In the genomic region with DNA sequence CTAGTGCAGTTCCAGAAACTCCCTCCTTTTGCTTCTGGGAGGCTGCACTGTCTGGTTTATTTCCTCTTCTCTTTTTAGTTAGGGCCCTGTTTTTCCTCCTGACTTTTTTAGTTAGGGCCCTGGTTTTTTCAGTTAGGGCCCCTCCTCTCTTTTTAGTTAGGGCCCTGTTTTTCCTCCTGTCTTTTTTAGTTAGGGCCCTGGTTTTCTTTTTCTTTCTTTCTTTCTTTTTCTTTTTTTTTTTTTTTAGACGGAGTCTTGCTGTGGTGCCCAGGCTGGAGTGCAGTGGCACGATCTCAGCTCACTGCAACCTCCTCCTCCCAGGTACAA, we compare ENCODE assay signal across 3 cellular contexts.
A peak's percentile ranks its signal among the peaks of the same experiment; 100 is the strongest.
TF ChIP-seq lines count a peak whose summit lies in the region.

No MANE protein-coding gene starts in this region.

TF ChIP-seq in SK-N-SH, 30 proteins besides CTCF, POLR2A, EP300 and RAD21:
- no peak for TF ChIP-seq CHD2 (IDR thresholded peaks at IDR 0.05; ENCODE audit: low read length, partially characterized antibody)
- TF ChIP-seq, protein P1, sequence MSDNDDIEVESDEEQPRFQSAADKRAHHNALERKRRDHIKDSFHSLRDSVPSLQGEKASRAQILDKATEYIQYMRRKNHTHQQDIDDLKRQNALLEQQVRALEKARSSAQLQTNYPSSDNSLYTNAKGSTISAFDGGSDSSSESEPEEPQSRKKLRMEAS (IDR thresholded peaks at IDR 0.05; ENCODE audit: low read depth) = no peak
- TF ChIP-seq TEAD4 (IDR thresholded peaks at IDR 0.05; ENCODE audit: borderline replicate concordance, insufficient read depth) = no peak
- TF ChIP-seq FOXJ3 (CRISPR knock-in tag; IDR thresholded peaks at IDR 0.05) = no peak
- TF ChIP-seq NFIC (IDR thresholded peaks at IDR 0.05; ENCODE audit: borderline replicate concordance) = no peak
- TF ChIP-seq FOXM1 (IDR thresholded peaks at IDR 0.05; ENCODE audit: low read depth) = no peak
- TF ChIP-seq SIN3A (IDR thresholded peaks at IDR 0.05; ENCODE audit: borderline replicate concordance, low read depth, low read length) = no peak
- TF ChIP-seq RCOR1 (IDR thresholded peaks at IDR 0.05; ENCODE audit: low read length) = no peak

TF ChIP-seq in SK-N-SH treated with all-trans-retinoic acid at 6 μM for 48 hours, 23 proteins besides CTCF, POLR2A, EP300 and RAD21:
- no peak for TF ChIP-seq TCF4 (CRISPR knock-in tag; IDR thresholded peaks at IDR 0.05; ENCODE audit: borderline replicate concordance)
- TF ChIP-seq, protein P2, sequence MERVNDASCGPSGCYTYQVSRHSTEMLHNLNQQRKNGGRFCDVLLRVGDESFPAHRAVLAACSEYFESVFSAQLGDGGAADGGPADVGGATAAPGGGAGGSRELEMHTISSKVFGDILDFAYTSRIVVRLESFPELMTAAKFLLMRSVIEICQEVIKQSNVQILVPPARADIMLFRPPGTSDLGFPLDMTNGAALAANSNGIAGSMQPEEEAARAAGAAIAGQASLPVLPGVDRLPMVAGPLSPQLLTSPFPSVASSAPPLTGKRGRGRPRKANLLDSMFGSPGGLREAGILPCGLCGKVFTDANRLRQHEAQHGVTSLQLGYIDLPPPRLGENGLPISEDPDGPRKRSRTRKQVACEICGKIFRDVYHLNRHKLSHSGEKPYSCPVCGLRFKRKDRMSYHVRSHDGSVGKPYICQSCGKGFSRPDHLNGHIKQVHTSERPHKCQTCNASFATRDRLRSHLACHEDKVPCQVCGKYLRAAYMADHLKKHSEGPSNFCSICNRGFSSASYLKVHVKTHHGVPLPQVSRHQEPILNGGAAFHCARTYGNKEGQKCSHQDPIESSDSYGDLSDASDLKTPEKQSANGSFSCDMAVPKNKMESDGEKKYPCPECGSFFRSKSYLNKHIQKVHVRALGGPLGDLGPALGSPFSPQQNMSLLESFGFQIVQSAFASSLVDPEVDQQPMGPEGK (CRISPR knock-in tag; IDR thresholded peaks at IDR 0.05; ENCODE audit: borderline replicate concordance) = no peak
- TF ChIP-seq BACH2 (CRISPR knock-in tag; IDR thresholded peaks at IDR 0.05; ENCODE audit: borderline replicate concordance) = no peak
- TF ChIP-seq, protein P3, sequence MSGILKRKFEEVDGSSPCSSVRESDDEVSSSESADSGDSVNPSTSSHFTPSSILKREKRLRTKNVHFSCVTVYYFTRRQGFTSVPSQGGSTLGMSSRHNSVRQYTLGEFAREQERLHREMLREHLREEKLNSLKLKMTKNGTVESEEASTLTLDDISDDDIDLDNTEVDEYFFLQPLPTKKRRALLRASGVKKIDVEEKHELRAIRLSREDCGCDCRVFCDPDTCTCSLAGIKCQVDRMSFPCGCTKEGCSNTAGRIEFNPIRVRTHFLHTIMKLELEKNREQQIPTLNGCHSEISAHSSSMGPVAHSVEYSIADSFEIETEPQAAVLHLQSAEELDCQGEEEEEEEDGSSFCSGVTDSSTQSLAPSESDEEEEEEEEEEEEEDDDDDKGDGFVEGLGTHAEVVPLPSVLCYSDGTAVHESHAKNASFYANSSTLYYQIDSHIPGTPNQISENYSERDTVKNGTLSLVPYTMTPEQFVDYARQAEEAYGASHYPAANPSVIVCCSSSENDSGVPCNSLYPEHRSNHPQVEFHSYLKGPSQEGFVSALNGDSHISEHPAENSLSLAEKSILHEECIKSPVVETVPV (CRISPR knock-in tag; IDR thresholded peaks at IDR 0.05) = no peak
- TF ChIP-seq ZFP30 (CRISPR knock-in tag; IDR thresholded peaks at IDR 0.05) = no peak
- TF ChIP-seq ARNTL (CRISPR knock-in tag; IDR thresholded peaks at IDR 0.05; ENCODE audit: borderline replicate concordance, low read depth) = no peak
- no peak for TF ChIP-seq ZFP3 (CRISPR knock-in tag; IDR thresholded peaks at IDR 0.05)
- no peak for TF ChIP-seq CSDC2 (CRISPR knock-in tag; IDR thresholded peaks at IDR 0.05)
- TF ChIP-seq ZNF565 (CRISPR knock-in tag; conservative IDR thresholded peaks at IDR 0.05; ENCODE audit: low read depth) = no peak
- TF ChIP-seq, protein P4, sequence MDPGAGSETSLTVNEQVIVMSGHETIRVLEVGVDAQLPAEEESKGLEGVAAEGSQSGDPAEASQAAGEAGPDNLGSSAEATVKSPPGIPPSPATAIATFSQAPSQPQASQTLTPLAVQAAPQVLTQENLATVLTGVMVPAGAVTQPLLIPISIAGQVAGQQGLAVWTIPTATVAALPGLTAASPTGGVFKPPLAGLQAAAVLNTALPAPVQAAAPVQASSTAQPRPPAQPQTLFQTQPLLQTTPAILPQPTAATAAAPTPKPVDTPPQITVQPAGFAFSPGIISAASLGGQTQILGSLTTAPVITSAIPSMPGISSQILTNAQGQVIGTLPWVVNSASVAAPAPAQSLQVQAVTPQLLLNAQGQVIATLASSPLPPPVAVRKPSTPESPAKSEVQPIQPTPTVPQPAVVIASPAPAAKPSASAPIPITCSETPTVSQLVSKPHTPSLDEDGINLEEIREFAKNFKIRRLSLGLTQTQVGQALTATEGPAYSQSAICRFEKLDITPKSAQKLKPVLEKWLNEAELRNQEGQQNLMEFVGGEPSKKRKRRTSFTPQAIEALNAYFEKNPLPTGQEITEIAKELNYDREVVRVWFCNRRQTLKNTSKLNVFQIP (CRISPR knock-in tag; IDR thresholded peaks at IDR 0.05; ENCODE audit: borderline replicate concordance, low read depth) = no peak
- no peak for TF ChIP-seq ZC3H10 (CRISPR knock-in tag; IDR thresholded peaks at IDR 0.05)
- TF ChIP-seq, protein P5, sequence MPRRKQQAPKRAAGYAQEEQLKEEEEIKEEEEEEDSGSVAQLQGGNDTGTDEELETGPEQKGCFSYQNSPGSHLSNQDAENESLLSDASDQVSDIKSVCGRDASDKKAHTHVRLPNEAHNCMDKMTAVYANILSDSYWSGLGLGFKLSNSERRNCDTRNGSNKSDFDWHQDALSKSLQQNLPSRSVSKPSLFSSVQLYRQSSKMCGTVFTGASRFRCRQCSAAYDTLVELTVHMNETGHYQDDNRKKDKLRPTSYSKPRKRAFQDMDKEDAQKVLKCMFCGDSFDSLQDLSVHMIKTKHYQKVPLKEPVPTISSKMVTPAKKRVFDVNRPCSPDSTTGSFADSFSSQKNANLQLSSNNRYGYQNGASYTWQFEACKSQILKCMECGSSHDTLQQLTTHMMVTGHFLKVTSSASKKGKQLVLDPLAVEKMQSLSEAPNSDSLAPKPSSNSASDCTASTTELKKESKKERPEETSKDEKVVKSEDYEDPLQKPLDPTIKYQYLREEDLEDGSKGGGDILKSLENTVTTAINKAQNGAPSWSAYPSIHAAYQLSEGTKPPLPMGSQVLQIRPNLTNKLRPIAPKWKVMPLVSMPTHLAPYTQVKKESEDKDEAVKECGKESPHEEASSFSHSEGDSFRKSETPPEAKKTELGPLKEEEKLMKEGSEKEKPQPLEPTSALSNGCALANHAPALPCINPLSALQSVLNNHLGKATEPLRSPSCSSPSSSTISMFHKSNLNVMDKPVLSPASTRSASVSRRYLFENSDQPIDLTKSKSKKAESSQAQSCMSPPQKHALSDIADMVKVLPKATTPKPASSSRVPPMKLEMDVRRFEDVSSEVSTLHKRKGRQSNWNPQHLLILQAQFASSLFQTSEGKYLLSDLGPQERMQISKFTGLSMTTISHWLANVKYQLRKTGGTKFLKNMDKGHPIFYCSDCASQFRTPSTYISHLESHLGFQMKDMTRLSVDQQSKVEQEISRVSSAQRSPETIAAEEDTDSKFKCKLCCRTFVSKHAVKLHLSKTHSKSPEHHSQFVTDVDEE (CRISPR knock-in tag; IDR thresholded peaks at IDR 0.05) = no peak
- no peak for TF ChIP-seq TOX (CRISPR knock-in tag; IDR thresholded peaks at IDR 0.05; ENCODE audit: borderline replicate concordance)
- TF ChIP-seq ESRRG (CRISPR knock-in tag; IDR thresholded peaks at IDR 0.05) = no peak
- TF ChIP-seq RARB (CRISPR knock-in tag; IDR thresholded peaks at IDR 0.05) = no peak
- no peak for TF ChIP-seq SNAI2 (CRISPR knock-in tag; IDR thresholded peaks at IDR 0.05)
- no peak for TF ChIP-seq ISL1 (CRISPR knock-in tag; IDR thresholded peaks at IDR 0.05)
- no peak for TF ChIP-seq ZNF70 (CRISPR knock-in tag; IDR thresholded peaks at IDR 0.05)
- no peak for TF ChIP-seq OSR1 (CRISPR knock-in tag; IDR thresholded peaks at IDR 0.05)

TF ChIP-seq in H1, 55 proteins besides CTCF, POLR2A, EP300 and RAD21:
- TF ChIP-seq TAF7 (optimal IDR thresholded peaks at IDR 0.05; ENCODE audit: borderline replicate concordance, low read depth, low read length) = no peak
- peak; percentile 92 for TF ChIP-seq TCF12 (IDR thresholded peaks at IDR 0.05; ENCODE audit: low read depth, low read length)
